Comparison of ENCODE assay signal across 20 cellular contexts in genomic region chr13:42656136-42656535, GRCh38.
DNase-seq lines count a peak whose midpoint lies in the region; ATAC-seq and TF ChIP-seq lines count a peak whose summit lies in the region.
"Had no signal": no experiment of that assay in that cellular context is flagged by ENCODE, and none has a peak within 500 bp of the region (broad histone marks: within the 10 kb centered on the region; RNA-seq: fewer than 3 reads in every experiment).

No MANE protein-coding gene starts in this region.

- peaks cover 6% of the 10 kb centered on the region; the same call in 1 of the 2 replicates for H3K27me3 ChIP-seq in HAP-1 (ENCODE audit: low read depth)
- H3K27me3 ChIP-seq in PC-3 (ENCODE audit: low read length) = no peaks in the 10 kb centered on the region
- H3K27me3 ChIP-seq: uterus had no signal

- POLR2A ChIA-PET in PC-3 (lab: Charles Lee; ENCODE audit: unreplicated experiment) = no interaction called here

- peaks cover 17% of the 10 kb centered on the region for H3K4me1 ChIP-seq in HAP-1
- H3K4me1 ChIP-seq in PC-3 (ENCODE audit: insufficient read depth, low read length) = no peaks in the 10 kb centered on the region
- H3K4me1 ChIP-seq: esophagus muscularis mucosa, parathyroid adenoma, uterus had no signal

- intact Hi-C loops in PC-3 (cut with micrococcal nuclease) = no loop called here

- H3K9ac ChIP-seq in PC-3 (ENCODE audit: low read length) = no peak overlapping the region
- H3K9ac ChIP-seq: parathyroid adenoma had no signal

- TF ChIP-seq CTCF in PC-3 (conservative IDR thresholded peaks at IDR 0.05; ENCODE audit: low read depth, low read length) = no peak

- no TSS peak for BruUV-seq in PC-3 (replicated peaks; lab: Mats Ljungman, UMichigan)

- H3F3A ChIP-seq in PC-3 (ENCODE audit: low read length, unreplicated experiment) = no peaks in the 10 kb centered on the region

- no peak overlapping the region for H3K4me3 ChIP-seq in HAP-1
- no peak overlapping the region for H3K4me3 ChIP-seq in PC-3 (ENCODE audit: low read length)
- H3K4me3 ChIP-seq: esophagus muscularis mucosa, uterus had no signal

- H3K9me3 ChIP-seq in HAP-1 = no peaks in the 10 kb centered on the region
- H3K9me3 ChIP-seq in PC-3 (ENCODE audit: low read length) = no peaks in the 10 kb centered on the region
- H3K9me3 ChIP-seq: esophagus muscularis mucosa, uterus had no signal

- in situ Hi-C loops in HAP-1 (cut with MboI; ENCODE audit: low sequenced_read_pairs) (no loop called here), SK-MEL-5 (cut with HindIII; ENCODE audit: low pct_unique_long_range_greater_than_20kb, low sequenced_read_pairs) (no loop called here)

- no peaks in the 10 kb centered on the region for H3K9me2 ChIP-seq in PC-3 (replicated peaks; ENCODE audit: low read length)

- no peak overlapping the region for H3K27ac ChIP-seq in PC-3 (ENCODE audit: low read length)
- H3K27ac ChIP-seq: esophagus muscularis mucosa, parathyroid adenoma, uterus had no signal

- no peak for ATAC-seq in PC-3

- H4K20me1 ChIP-seq in PC-3 (ENCODE audit: low read length) = no peaks in the 10 kb centered on the region

- H3K4me2 ChIP-seq in PC-3 (ENCODE audit: low read length) = no peak overlapping the region

- DNase-seq in CD1c-positive myeloid dendritic cell (ENCODE audit: extremely low spot score) (peak; percentile 36), HAP-1 (ENCODE audit: low spot score in 2 of 2) (peak; percentile 58 to 89), SK-MEL-5 (ENCODE audit: low read depth, low spot score) (peak; percentile 37), iPS-NIHi7 (ENCODE audit: extremely low spot score) (peak; percentile 35), putamen (ENCODE audit: low spot score) (no peak), PC-3 (no peak), GOT3 (lab: John Stamatoyannopoulos, UW) (no peak), C1 segment of cervical spinal cord (lab: John Stamatoyannopoulos, UW) (no peak)
- DNase-seq: activated B cell treated with CpG ODN at 0.5 μM for 24 hours; activated CD4-positive, alpha-beta memory T cell treated with anti-CD3 and anti-CD28 coated beads for 36 hours; activated effector memory CD4-positive, alpha-beta T cell treated with anti-CD3 and anti-CD28 coated beads, Interleukin-2, amount 50 U/mL, for 16 hours; Calu3; effector memory CD4-positive, alpha-beta T cell; naive B cell; NCI-H1105; NCI-H2107; NCI-H526; uterus had no signal

- CTCF ChIA-PET in PC-3 (lab: Charles Lee) = no interaction called here

- H3K36me3 ChIP-seq in HAP-1 (replicated peaks) = no peaks in the 10 kb centered on the region
- H3K36me3 ChIP-seq in PC-3 (ENCODE audit: low read depth, low read length) = no peaks in the 10 kb centered on the region
- H3K36me3 ChIP-seq: esophagus muscularis mucosa, uterus had no signal

- H2AFZ ChIP-seq in PC-3 (ENCODE audit: low read length) = no peak overlapping the region
- H2AFZ ChIP-seq: parathyroid adenoma had no signal

- H3K79me2 ChIP-seq in PC-3 (ENCODE audit: low read length) = no peaks in the 10 kb centered on the region
- H3K79me2 ChIP-seq: parathyroid adenoma had no signal

Comparison
In these comparisons a context has a peak if more than half of its experiments do, and no peak if none do; other contexts are left out.
1. DNase-seq: peak in CD1c-positive myeloid dendritic cell (single experiment), HAP-1 (2 of 2), SK-MEL-5 (single experiment) and iPS-NIHi7 (single experiment); none in putamen (single experiment), PC-3 (single experiment), GOT3 (single experiment) and C1 segment of cervical spinal cord (0 of 14).